10 cellular contexts compared by ENCODE assay signal in genomic region chr6:26613717-26614683, GRCh38. TPM values are rescaled to one million over a fixed set of nuclear protein-coding genes. Genes with fewer than 3 reads are reported as not detected.
A peak's percentile ranks its signal among the peaks of the same experiment; 100 is the strongest.
DNase-seq lines count a peak whose midpoint lies in the region; ATAC-seq and TF ChIP-seq lines count a peak whose summit lies in the region.
"Had no signal": no experiment of that assay in that cellular context is flagged by ENCODE, and none has a peak within 500 bp of the region (broad histone marks: within the 10 kb centered on the region; RNA-seq: fewer than 3 reads in every experiment).

No MANE protein-coding gene starts in this region.

- H3K9me3 ChIP-seq in mucosa of descending colon = peaks cover 5% of the 10 kb centered on the region
- no peaks in the 10 kb centered on the region for H3K9me3 ChIP-seq in uterus
- H3K9me3 ChIP-seq: thyroid gland had no signal

- no peak overlapping the region for H3K27ac ChIP-seq in uterus
- H3K27ac ChIP-seq: thyroid gland had no signal

- intact Hi-C loops in natural killer cell (cut with micrococcal nuclease) = no loop called here
- intact Hi-C loops in mucosa of descending colon (cut with DNase I, micrococcal nuclease) = loop anchor here in 1 of 2 donors (10.0 kb wide), 1 partner anchor 461 kb away; no protein-coding TSS in a partner anchor
- intact Hi-C loops in uterus (cut with DNase I; ENCODE audit: low total_unique reads) = no loop called here

- peaks cover 7% of the 10 kb centered on the region for H3K36me3 Mint-ChIP-seq in natural killer cell
- H3K36me3 Mint-ChIP-seq in natural killer cell treated with Interleukin-12 subunit alpha and Interleukin-12 subunit beta and Interleukin-15 and Interleukin-18, amount 100 ng/mL, for 72 hours = no peaks in the 10 kb centered on the region

- H3K4me3 ChIP-seq in mucosa of descending colon (no peak overlapping the region), uterus (peak overlapping the region; percentile 2 to 3)

- H3K4me1 ChIP-seq in mucosa of descending colon (ENCODE audit: low read depth) (peaks cover 10% of the 10 kb centered on the region), uterus (no peaks in the 10 kb centered on the region)

- H3K27me3 Mint-ChIP-seq in natural killer cell (ENCODE audit: low read depth in 2 of 2) = peaks cover 49 to 63% of the 10 kb centered on the region in 2 donors
- peaks cover 36 to 40% of the 10 kb centered on the region in 2 donors for H3K27me3 Mint-ChIP-seq in natural killer cell treated with Interleukin-12 subunit alpha and Interleukin-12 subunit beta and Interleukin-15 and Interleukin-18, amount 100 ng/mL, for 72 hours

- H3K4me1 Mint-ChIP-seq in natural killer cell = peaks cover 0 to 17% of the 10 kb centered on the region in 2 donors
- H3K4me1 Mint-ChIP-seq in natural killer cell treated with Interleukin-12 subunit alpha and Interleukin-12 subunit beta and Interleukin-15 and Interleukin-18, amount 100 ng/mL, for 72 hours (ENCODE audit: low read depth in 2 of 2) = peaks cover 0 to 2% of the 10 kb centered on the region in 2 donors

- H3K27ac Mint-ChIP-seq in natural killer cell = no peak overlapping the region
- no peak overlapping the region for H3K27ac Mint-ChIP-seq in natural killer cell treated with Interleukin-12 subunit alpha and Interleukin-12 subunit beta and Interleukin-15 and Interleukin-18, amount 100 ng/mL, for 72 hours

- H3K4me3 Mint-ChIP-seq in natural killer cell = peak overlapping the region; percentile 47
- H3K4me3 Mint-ChIP-seq in natural killer cell treated with Interleukin-12 subunit alpha and Interleukin-12 subunit beta and Interleukin-15 and Interleukin-18, amount 100 ng/mL, for 72 hours = no peak overlapping the region

- DNase-seq in natural killer cell (no peak), ecto neural progenitor cell (ENCODE audit: low spot score) (peak; percentile 58), mucosa of descending colon (peak in 2 of 3 donors; percentile 22 to 40), uterus (no peak), NCI-H187 treated with DMSO at 0.1 percent for 48 hours (lab: John Stamatoyannopoulos, UW) (no peak), 8988T (no peak)
- no peak for DNase-seq in natural killer cell treated with Interleukin-12 subunit alpha and Interleukin-12 subunit beta and Interleukin-15 and Interleukin-18, amount 100 ng/mL, for 72 hours (ENCODE audit: low spot score)
- DNase-seq: NCI-H1436 treated with DMSO at 0.1 percent for 48 hours had no signal

- TF ChIP-seq CTCF in natural killer cell (IDR thresholded peaks at IDR 0.05) (no peak), mucosa of descending colon (IDR thresholded peaks at IDR 0.05) (no peak), uterus (IDR thresholded peaks at IDR 0.05) (no peak)

- ATAC-seq in natural killer cell (no peak), mucosa of descending colon (peak; percentile 55), HG03135 (IDR thresholded peaks at IDR 0.05; ENCODE audit: unreplicated experiment) (no peak)
- ATAC-seq in natural killer cell treated with Interleukin-12 subunit alpha and Interleukin-12 subunit beta and Interleukin-15 and Interleukin-18, amount 100 ng/mL, for 72 hours = no peak

- peaks cover 0 to 17% of the 10 kb centered on the region in 2 donors for H3K27me3 ChIP-seq in uterus

- TF ChIP-seq POLR2A in uterus (IDR thresholded peaks at IDR 0.05) = no peak

- no peaks in the 10 kb centered on the region for H3K9me3 Mint-ChIP-seq in natural killer cell
- no peaks in the 10 kb centered on the region for H3K9me3 Mint-ChIP-seq in natural killer cell treated with Interleukin-12 subunit alpha and Interleukin-12 subunit beta and Interleukin-15 and Interleukin-18, amount 100 ng/mL, for 72 hours

- H3K36me3 ChIP-seq in mucosa of descending colon (ENCODE audit: low read depth) (no peaks in the 10 kb centered on the region), uterus (no peaks in the 10 kb centered on the region)
- H3K36me3 ChIP-seq: thyroid gland had no signal

RNA-seq across cellular contexts. Expression of gene ABT1, which starts 17.2 kb away (rescaled TPM):
- 10 to 100 TPM; 23.9 to 30.7 (median 29.9) TPM for total RNA-seq in natural killer cell
- total RNA-seq in natural killer cell treated with Interleukin-12 subunit alpha and Interleukin-12 subunit beta and Interleukin-15 and Interleukin-18, amount 100 ng/mL, for 72 hours = 10 to 100 TPM; 26.1 to 29.5 TPM
- total RNA-seq in mucosa of descending colon = 10 to 100 TPM; 13.1 to 17.3 (median 13.6) TPM
- total RNA-seq in uterus = 10 to 100 TPM; 10.5 to 18.7 (median 16.1) TPM

RNA-seq across cellular contexts. Expression of gene ZNF322, which starts 45.5 kb away (rescaled TPM):
- total RNA-seq in natural killer cell = 10 to 100 TPM in 1 of 3 donors, 1 to 10 TPM in 2; 7.0 to 12.1 (median 9.3) TPM
- total RNA-seq in natural killer cell treated with Interleukin-12 subunit alpha and Interleukin-12 subunit beta and Interleukin-15 and Interleukin-18, amount 100 ng/mL, for 72 hours = 10 to 100 TPM in 1 of 2 donors, 1 to 10 TPM in 1; 8.7 to 18.0 TPM
- total RNA-seq in mucosa of descending colon = 10 to 100 TPM; 17.1 to 33.7 (median 19.0) TPM
- 100 to 1,000 TPM in 1 of 4 donors, 10 to 100 TPM in 3; 38.7 to 184 (median 61.5) TPM for total RNA-seq in uterus

Comparison
In these comparisons a context has a peak if more than half of its experiments do, and no peak if none do; other contexts are left out.
1. DNase-seq: peak in ecto neural progenitor cell (single experiment) and mucosa of descending colon (2 of 3); none in natural killer cell (single experiment), natural killer cell treated with Interleukin-12 subunit alpha and Interleukin-12 subunit beta and Interleukin-15 and Interleukin-18, amount 100 ng/mL, for 72 hours (single experiment), uterus (0 of 2), NCI-H187 treated with DMSO at 0.1 percent for 48 hours (single experiment) and 8988T (single experiment).